In genomic region chr21:46155514-46156377, GRCh38 we compare ENCODE assay signal across 19 cellular contexts. TPM values are rescaled to one million over a fixed set of nuclear protein-coding genes. Genes with fewer than 3 reads are reported as not detected.
DNase-seq lines count a peak whose midpoint lies in the region; ATAC-seq and TF ChIP-seq lines count a peak whose summit lies in the region.
"Had no signal": no experiment of that assay in that cellular context is flagged by ENCODE, and none has a peak within 500 bp of the region (broad histone marks: within the 10 kb centered on the region; RNA-seq: fewer than 3 reads in every experiment).

Gene FTCD (minus strand): TSS chr21:46155579. CDS start chr21:46155523, 56 bp downstream.

- H3K27ac ChIP-seq in HEK293 (ENCODE audit: extremely low read depth, low read depth, low read length) (no peak within 1 kb of the TSS), right cardiac atrium (ENCODE audit: low read length) (no peak within 1 kb of the TSS), osteoblast (ENCODE audit: low read depth, low read length) (no peak within 1 kb of the TSS)
- H3K27ac ChIP-seq: body of pancreas, neutrophil, RWPE1, thoracic aorta had no signal

- peak; percentile 7 for DNase-seq in 8988T
- peak; percentile 7 to 61 (median 39) for DNase-seq in right cardiac atrium
- DNase-seq in osteoblast (ENCODE audit: insufficient read length, low spot score, missing footprints), result peak; percentile 81
- no peak for DNase-seq in LoVo (ENCODE audit: low spot score)
- no peak for DNase-seq in NCI-H1417 treated with DMSO at 0.1 percent for 48 hours (lab: John Stamatoyannopoulos, UW)
- DNase-seq in mucosa of gallbladder (ENCODE audit: low spot score), result no peak
- DNase-seq: activated CD4-positive, alpha-beta T cell treated with anti-CD3 and anti-CD28 coated beads, Interleukin-2, amount 50 U/mL, for 1 hour; activated gamma-delta T cell treated with Interleukin-2 at 50 U/mL for 16 hours; DMS153; NCI-H2081; NCI-H82; T-helper 9 cell had no signal

- no peak within 1 kb of the TSS for H3K4me3 ChIP-seq in HEK293 (ENCODE audit: low read depth, low read length)
- H3K4me3 ChIP-seq in right cardiac atrium (ENCODE audit: low read length), result no peak within 1 kb of the TSS
- H3K4me3 ChIP-seq in osteoblast (ENCODE audit: insufficient read depth, low read length), result no peak within 1 kb of the TSS
- H3K4me3 ChIP-seq: body of pancreas, thoracic aorta had no signal

- intact Hi-C loops in right cardiac atrium (cut with DNase I), result loop anchor here in 2 of 4 donors (10.0 kb wide), 3 partner anchors 59 to 129 kb away; partner anchors contain the start of genes LSS (in 1 of the 2), MCM3AP (in 1 of the 2) and YBEY (in 1 of the 2)

- H3K4me1 ChIP-seq in HEK293 (ENCODE audit: control insufficient read depth, insufficient read depth, low read length) (no peaks in the 10 kb centered on the region), right cardiac atrium (ENCODE audit: control insufficient read depth, insufficient read depth, low read length) (peaks cover 4% of the 10 kb centered on the region), osteoblast (ENCODE audit: insufficient read depth, low read length) (peaks cover 4% of the 10 kb centered on the region)

- TF ChIP-seq CTCF in HEK293 (tag by site-specific recombination; IDR thresholded peaks at IDR 0.05) (no peak), osteoblast (IDR thresholded peaks at IDR 0.05; ENCODE audit: extremely low read depth, low read depth, low read length) (no peak)

- POLR2A ChIA-PET in HEK293 (lab: Yijun Ruan, JAX), result no interaction called here

- H3K9me3 ChIP-seq in HEK293 (ENCODE audit: control insufficient read depth, insufficient read depth, low read depth, low read length) (no peaks in the 10 kb centered on the region), right cardiac atrium (ENCODE audit: control insufficient read depth, low read length) (no peaks in the 10 kb centered on the region), osteoblast (ENCODE audit: low read depth, low read length) (no peaks in the 10 kb centered on the region)
- H3K9me3 ChIP-seq: body of pancreas, neutrophil, thoracic aorta had no signal

- H3K36me3 ChIP-seq in HEK293 (ENCODE audit: control insufficient read depth in 2 of 2, insufficient read depth in 1 of 2, low read length in 2 of 2) (no peaks in the 10 kb centered on the region), osteoblast (ENCODE audit: insufficient read depth, low read length) (no peaks in the 10 kb centered on the region)
- H3K36me3 ChIP-seq: neutrophil, thoracic aorta had no signal

- ATAC-seq in right cardiac atrium (no peak), HG03469 (IDR thresholded peaks at IDR 0.05; ENCODE audit: unreplicated experiment) (no peak)
- ATAC-seq: body of pancreas, HCT116 had no signal

- no peak within 1 kb of the TSS for H2AFZ ChIP-seq in osteoblast (ENCODE audit: low read length)

- whole genome bisulfite sequencing in right cardiac atrium, result 84% methylated on average over 34 of the region's 34 CpGs

- H3K27me3 ChIP-seq in right cardiac atrium (ENCODE audit: control insufficient read depth, insufficient read depth) (no peaks in the 10 kb centered on the region), osteoblast (ENCODE audit: insufficient read depth, low read length) (no peaks in the 10 kb centered on the region)
- H3K27me3 ChIP-seq: body of pancreas, neutrophil had no signal

- H4K20me1 ChIP-seq in osteoblast (ENCODE audit: insufficient read depth, low read length), result no peaks in the 10 kb centered on the region

- CTCF ChIA-PET in HEK293 (lab: Yijun Ruan, JAX), result interaction anchor here (0.6 kb wide), 1 partner anchor 294 kb away, joined by 4 read pairs; no protein-coding TSS in a partner anchor

- no peaks in the 10 kb centered on the region for H3K79me2 ChIP-seq in osteoblast (ENCODE audit: insufficient read depth, low read length)

- no peak within 1 kb of the TSS for H3K4me2 ChIP-seq in osteoblast (ENCODE audit: insufficient read depth, low read length)

TF ChIP-seq in HEK293, 187 proteins besides CTCF, POLR2A, EP300 and RAD21 (continues in another document):
- TF ChIP-seq ZBTB20 (tag by site-specific recombination; IDR thresholded peaks at IDR 0.05) (no peak), PRDM1 (tag by site-specific recombination; IDR thresholded peaks at IDR 0.05) (0 out of 2 replicates have a peak, but pooled peaks have one; percentile 6), REST (tag by site-specific recombination; IDR thresholded peaks at IDR 0.05) (no peak), ZSCAN16 (tag by site-specific recombination; IDR thresholded peaks at IDR 0.05) (no peak), INSM2 (tag by site-specific recombination; IDR thresholded peaks at IDR 0.05) (no peak), ZNF488 (tag by site-specific recombination; IDR thresholded peaks at IDR 0.05) (no peak), ZNF362 (tag by site-specific recombination; IDR thresholded peaks at IDR 0.05) (no peak), GLIS1 (tag by site-specific recombination; IDR thresholded peaks at IDR 0.05) (peak; percentile 25; the same call in 1 of the 2 replicates), ZNF600 (tag by site-specific recombination; IDR thresholded peaks at IDR 0.05) (no peak), ZNF560 (tag by site-specific recombination; IDR thresholded peaks at IDR 0.05; ENCODE audit: borderline replicate concordance) (no peak), ZNF449 (tag by site-specific recombination; IDR thresholded peaks at IDR 0.05) (no peak), ZFP3 (tag by site-specific recombination; IDR thresholded peaks at IDR 0.05; ENCODE audit: low read depth) (no peak)

RNA-seq across cellular contexts. Expression of gene FTCD, which starts in this region (rescaled TPM):
- total RNA-seq in right cardiac atrium, result 1 to 10 TPM; 1.6 to 3.5 (median 2.0) TPM
- 1.00 TPM for polyA plus RNA-seq in right cardiac atrium
- 0.29 and 0.36 TPM in 2 replicates for total RNA-seq in osteoblast
- total RNA-seq in mucosa of gallbladder, result 1.3 TPM

Comparison
In these comparisons a context has a peak if more than half of its experiments do, and no peak if none do; other contexts are left out.
1. Peak in DNase-seq in osteoblast; RNA of the gene not detected or under 1 TPM.
2. DNase-seq: peak in 8988T (single experiment) and right cardiac atrium (3 of 3); none in LoVo (single experiment), NCI-H1417 treated with DMSO at 0.1 percent for 48 hours (single experiment) and mucosa of gallbladder (single experiment).